ENCODE assay signal across 8 cellular contexts in genomic region chr1:11058595-11059165, GRCh38. TPM values are rescaled to one million over a fixed set of nuclear protein-coding genes. Genes with fewer than 3 reads are reported as not detected.
A peak's percentile ranks its signal among the peaks of the same experiment; 100 is the strongest.
DNase-seq lines count a peak whose midpoint lies in the region; ATAC-seq and TF ChIP-seq lines count a peak whose summit lies in the region.

No MANE protein-coding gene starts in this region.

- ATAC-seq in GM19023 (IDR thresholded peaks at IDR 0.05; ENCODE audit: unreplicated experiment) (no peak), GM18861 (IDR thresholded peaks at IDR 0.05; ENCODE audit: unreplicated experiment) (no peak)

- DNase-seq in NCI-H345 (lab: John Stamatoyannopoulos, UW) (peak; percentile 55), endodermal cell (no peak), progenitor cell of endocrine pancreas (ENCODE audit: low spot score, unreplicated experiment) (no peak), CD1c-positive myeloid dendritic cell (ENCODE audit: extremely low spot score) (no peak)
- DNase-seq in activated effector memory CD4-positive, alpha-beta T cell treated with Interleukin-2 at 50 U/mL for 16 hours, result no peak

- H3K4me3 ChIP-seq in GM08714 (ENCODE audit: low read length) (peak overlapping the region; percentile 83), endodermal cell (ENCODE audit: low read length) (peak overlapping the region; percentile 90)

- H3K9me3 Mint-ChIP-seq in endodermal cell, result no peaks in the 10 kb centered on the region
- no peaks in the 10 kb centered on the region for H3K9me3 Mint-ChIP-seq in progenitor cell of endocrine pancreas (ENCODE audit: low read depth)

- no peak for TF ChIP-seq CTCF in endodermal cell (conservative IDR thresholded peaks at IDR 0.05)
- TF ChIP-seq CTCF in progenitor cell of endocrine pancreas (IDR thresholded peaks at IDR 0.05; ENCODE audit: unreplicated experiment), result no peak

- H3K27ac ChIP-seq in endodermal cell (ENCODE audit: low read depth, low read length), result no peak overlapping the region

- H3K27ac Mint-ChIP-seq in endodermal cell (peak overlapping the region; percentile 70), progenitor cell of endocrine pancreas (no peak overlapping the region)

- no peak overlapping the region for H3K9ac ChIP-seq in endodermal cell (ENCODE audit: extremely low read depth, low read length, poor library complexity, severe bottlenecking)

- peaks cover 37% of the 10 kb centered on the region for H3K36me3 ChIP-seq in endodermal cell (ENCODE audit: control insufficient read depth, insufficient read depth, low read length)

- H3K27me3 ChIP-seq in endodermal cell (ENCODE audit: control insufficient read depth, insufficient read depth, low read length, poor library complexity, severe bottlenecking), result no peaks in the 10 kb centered on the region

- H3K36me3 Mint-ChIP-seq in endodermal cell (ENCODE audit: low read depth) (peaks cover 35% of the 10 kb centered on the region), progenitor cell of endocrine pancreas (ENCODE audit: insufficient read depth) (peaks cover 14% of the 10 kb centered on the region)

- H3K9me3 ChIP-seq in endodermal cell (ENCODE audit: control insufficient read depth, low read length), result no peaks in the 10 kb centered on the region

- WGBS in endodermal cell (ENCODE audit: insufficient coverage in 1 of 2, insufficient read length in 1 of 2), 2 experiments, result 53 to 85% methylated on average over 8 to 28 of the region's 28 CpGs

- H3K27me3 Mint-ChIP-seq in endodermal cell (ENCODE audit: insufficient read depth) (no peaks in the 10 kb centered on the region), progenitor cell of endocrine pancreas (no peaks in the 10 kb centered on the region)

- H3K4me3 Mint-ChIP-seq in endodermal cell (peak overlapping the region; percentile 87), progenitor cell of endocrine pancreas (ENCODE audit: low read depth) (peak overlapping the region; percentile 92)

- H3K4me1 Mint-ChIP-seq in endodermal cell, result peaks cover 5% of the 10 kb centered on the region
- peaks cover 10% of the 10 kb centered on the region for H3K4me1 Mint-ChIP-seq in progenitor cell of endocrine pancreas (ENCODE audit: low read depth)

- peaks cover 3% of the 10 kb centered on the region for H3K4me1 ChIP-seq in endodermal cell (ENCODE audit: control insufficient read depth, insufficient read depth, low read length)

RNA-seq across cellular contexts. Expression of gene SRM, which starts 1.1 kb away (rescaled TPM):
- total RNA-seq in endodermal cell (100 to 1,000 TPM; 106 to 107 TPM), progenitor cell of endocrine pancreas (62.6 and 64.6 TPM in 2 replicates)
- 104 TPM for polyA plus RNA-seq in endodermal cell (2013, experiment 1 of 2)
- polyA plus RNA-seq in endodermal cell (2013, experiment 2 of 2), result 91.1 TPM

RNA-seq across cellular contexts. Expression of gene MASP2, which starts 11.6 kb away (rescaled TPM):
- under 1 TPM in 1 of 2 donors, not detected in 1; 0.51 TPM for total RNA-seq in endodermal cell
- polyA plus RNA-seq in endodermal cell (2013, experiment 1 of 2), result not detected
- polyA plus RNA-seq in endodermal cell (2013, experiment 2 of 2), result not detected
- total RNA-seq in progenitor cell of endocrine pancreas, result not detected in 2 replicates

RNA-seq across cellular contexts. Expression of gene EXOSC10, which starts 41.0 kb away (rescaled TPM):
- total RNA-seq in endodermal cell (10 to 100 TPM; 81.4 to 89.7 TPM), progenitor cell of endocrine pancreas (95.4 and 104 TPM in 2 replicates)
- 91.4 TPM for polyA plus RNA-seq in endodermal cell (2013, experiment 1 of 2)
- polyA plus RNA-seq in endodermal cell (2013, experiment 2 of 2), result 83.2 TPM

RNA-seq across cellular contexts. Expression of gene TARDBP, which starts 46.2 kb away (rescaled TPM):
- 100 to 1,000 TPM; 203 to 216 TPM for total RNA-seq in endodermal cell
- polyA plus RNA-seq in endodermal cell (2013, experiment 1 of 2), result 271 TPM
- polyA plus RNA-seq in endodermal cell (2013, experiment 2 of 2), result 250 TPM
- total RNA-seq in progenitor cell of endocrine pancreas, result 197 and 199 TPM in 2 replicates
